ENCODE assay signal across 29 cellular contexts in genomic region chr5:133530270-133530669, GRCh38.
"Had no signal": no experiment of that assay in that cellular context is flagged by ENCODE, and none has a peak within 500 bp of the region (broad histone marks: within the 10 kb centered on the region; RNA-seq: fewer than 3 reads in every experiment).

No MANE protein-coding gene starts in this region.

- H3K4me1 ChIP-seq: esophagus squamous epithelium, left lung, spleen, upper lobe of left lung, uterus had no signal

- H3K9me3 ChIP-seq: esophagus squamous epithelium, heart right ventricle, left lung, mucosa of descending colon, ovary, sigmoid colon, spleen, thoracic aorta, tibial nerve, upper lobe of left lung, uterus had no signal

- H3K36me3 ChIP-seq: esophagus squamous epithelium, heart right ventricle, left lung, ovary, sigmoid colon, spleen, thoracic aorta, tibial nerve, upper lobe of left lung, uterus had no signal

- H3K27ac Mint-ChIP-seq: natural killer cell treated with Interleukin-12 subunit alpha and Interleukin-12 subunit beta and Interleukin-15 and Interleukin-18, amount 100 ng/mL, for 72 hours; stimulated activated memory B cell treated with anti-CD40 and anti-IgM and Interleukin-4, amounts not matched to agents 10 μg/mL and 1 μg/mL and 100 μg/mL, for 72 hours; stimulated activated naive CD8-positive, alpha-beta T cell treated with anti-CD3 and anti-CD28 coated beads, Interleukin-15, Interleukin-2, amounts not matched to agents 100 ng/mL and 50 ng/mL, for 24 hours had no signal

- H3K4me3 ChIP-seq: coronary artery, esophagus squamous epithelium, heart right ventricle, left lung, mucosa of descending colon, ovary, sigmoid colon, spleen, thoracic aorta, tibial nerve, upper lobe of left lung, uterus had no signal

- H3K9me3 Mint-ChIP-seq: mesothelial cell of epicardium; naive B cell; natural killer cell treated with Interleukin-12 subunit alpha and Interleukin-12 subunit beta and Interleukin-15 and Interleukin-18, amount 100 ng/mL, for 72 hours; neural crest cell; stimulated activated memory B cell treated with anti-CD40 and anti-IgM and Interleukin-4, amounts not matched to agents 10 μg/mL and 1 μg/mL and 100 μg/mL, for 72 hours; stimulated activated naive CD8-positive, alpha-beta T cell treated with anti-CD3 and anti-CD28 coated beads, Interleukin-15, Interleukin-2, amounts not matched to agents 100 ng/mL and 50 ng/mL, for 24 hours had no signal

- H3K27me3 ChIP-seq: esophagus squamous epithelium, left lung, ovary, sigmoid colon, tibial nerve, upper lobe of left lung, uterus had no signal

- H3K4me3 Mint-ChIP-seq: mesothelial cell of epicardium; natural killer cell treated with Interleukin-12 subunit alpha and Interleukin-12 subunit beta and Interleukin-15 and Interleukin-18, amount 100 ng/mL, for 72 hours; neural crest cell; stimulated activated memory B cell treated with anti-CD40 and anti-IgM and Interleukin-4, amounts not matched to agents 10 μg/mL and 1 μg/mL and 100 μg/mL, for 72 hours; stimulated activated naive CD8-positive, alpha-beta T cell treated with anti-CD3 and anti-CD28 coated beads, Interleukin-15, Interleukin-2, amounts not matched to agents 100 ng/mL and 50 ng/mL, for 24 hours had no signal

- DNase-seq: dermis blood vessel endothelial cell; effector memory CD4-positive, alpha-beta T cell; erythroblast; esophagus squamous epithelium; foreskin melanocyte; glutamatergic neuron; heart right ventricle; hippocampal formation; left cardiac atrium; left lung; mesenchymal stem cell; mucosa of descending colon; naive B cell; ovary; sigmoid colon; spleen; stimulated activated CD4-positive, alpha-beta T cell treated with anti-CD3 and anti-CD28 coated beads, Interleukin-4, amount 100 ng/mL, for 4 hours; upper lobe of left lung; uterus had no signal

- H3K4me1 Mint-ChIP-seq: naive B cell; stimulated activated memory B cell treated with anti-CD40 and anti-IgM and Interleukin-4, amounts not matched to agents 10 μg/mL and 1 μg/mL and 100 μg/mL, for 72 hours had no signal

- FAIRE-seq: endometrium, islet of Langerhans had no signal

- H3K27ac ChIP-seq: coronary artery, esophagus squamous epithelium, heart right ventricle, left lung, ovary, sigmoid colon, spleen, thoracic aorta, upper lobe of left lung, uterus had no signal

- ATAC-seq: heart right ventricle; left cardiac atrium; left lung; mucosa of descending colon; stimulated activated memory B cell treated with anti-CD40 and anti-IgM and Interleukin-4, amounts not matched to agents 10 μg/mL and 1 μg/mL and 100 μg/mL, for 72 hours had no signal

- H3K36me3 Mint-ChIP-seq: mesothelial cell of epicardium; naive B cell; natural killer cell treated with Interleukin-12 subunit alpha and Interleukin-12 subunit beta and Interleukin-15 and Interleukin-18, amount 100 ng/mL, for 72 hours; stimulated activated memory B cell treated with anti-CD40 and anti-IgM and Interleukin-4, amounts not matched to agents 10 μg/mL and 1 μg/mL and 100 μg/mL, for 72 hours had no signal
